In genomic region chr10:61897671-61898434, GRCh38 we compare ENCODE assay signal across 8 cellular contexts. TPM values are rescaled to one million over a fixed set of nuclear protein-coding genes. Genes with fewer than 3 reads are reported as not detected.
DNase-seq lines count a peak whose midpoint lies in the region; ATAC-seq lines count a peak whose summit lies in the region.

No MANE protein-coding gene starts in this region.

- H3K9me3 Mint-ChIP-seq in CD4-positive, alpha-beta memory T cell: peaks cover 0 to 5% (median 0%) of the 10 kb centered on the region in 8 donors
- H3K9me3 Mint-ChIP-seq in activated naive CD4-positive, alpha-beta T cell treated with anti-CD3 and anti-CD28 coated beads, Interleukin-2, amount 10 ng/mL, durations not matched to agents 7 days and 5 days: no peaks in the 10 kb centered on the region

- H3K27ac Mint-ChIP-seq in CD4-positive, alpha-beta memory T cell: peak overlapping the region in 5 of 7 donors; percentile 25 to 95 (median 79)
- peak overlapping the region; percentile 94 for H3K27ac Mint-ChIP-seq in activated naive CD4-positive, alpha-beta T cell treated with anti-CD3 and anti-CD28 coated beads, Interleukin-2, amount 10 ng/mL, durations not matched to agents 7 days and 5 days

- no peaks in the 10 kb centered on the region for H3K27me3 Mint-ChIP-seq in CD4-positive, alpha-beta memory T cell
- H3K27me3 Mint-ChIP-seq in activated naive CD4-positive, alpha-beta T cell treated with anti-CD3 and anti-CD28 coated beads, Interleukin-2, amount 10 ng/mL, durations not matched to agents 7 days and 5 days: no peaks in the 10 kb centered on the region

- H3K4me3 Mint-ChIP-seq in CD4-positive, alpha-beta memory T cell: peak overlapping the region; percentile 67 to 97 (median 80)
- H3K4me3 Mint-ChIP-seq in activated naive CD4-positive, alpha-beta T cell treated with anti-CD3 and anti-CD28 coated beads, Interleukin-2, amount 10 ng/mL, durations not matched to agents 7 days and 5 days: peak overlapping the region; percentile 81

- H3K4me3 ChIP-seq in CD4-positive, alpha-beta memory T cell (ENCODE audit: low read length in 2 of 2): peak overlapping the region; percentile 7 to 40
- peak overlapping the region; percentile 50 for H3K4me3 ChIP-seq in HUES64 (ENCODE audit: low read length)

- peak in 3 of 5 donors; percentile 9 to 40 (median 25) for DNase-seq in CD4-positive, alpha-beta memory T cell
- DNase-seq in activated naive CD4-positive, alpha-beta T cell treated with anti-CD3 and anti-CD28 coated beads, Interleukin-2, amount 10 ng/mL, durations not matched to agents 7 days and 5 days: peak; percentile 41
- DNase-seq in Right ventricle myocardium superior (peak; percentile 47), nucleus accumbens (lab: John Stamatoyannopoulos, UW) (peak in 38 of 56 donors; percentile 3 to 75 (median 40)), middle frontal gyrus (ENCODE audit: extremely low spot score, low spot score) (no peak)

- intact Hi-C loops in CD4-positive, alpha-beta memory T cell (cut with micrococcal nuclease): loop anchor here (1.0 to 10.0 kb wide), 3 partner anchors 140 to 527 kb away; no protein-coding TSS in a partner anchor
- intact Hi-C loops in Right ventricle myocardium superior (cut with DNase I): loop anchor here (2.0 to 5.0 kb wide), 2 partner anchors 139 to 349 kb away; no protein-coding TSS in a partner anchor

- peaks cover 18 to 46% (median 31%) of the 10 kb centered on the region in 4 donors for H3K4me1 Mint-ChIP-seq in CD4-positive, alpha-beta memory T cell
- peaks cover 35% of the 10 kb centered on the region for H3K4me1 Mint-ChIP-seq in activated naive CD4-positive, alpha-beta T cell treated with anti-CD3 and anti-CD28 coated beads, Interleukin-2, amount 10 ng/mL, durations not matched to agents 7 days and 5 days

- peaks cover 0 to 27% of the 10 kb centered on the region in 2 donors for H3K36me3 Mint-ChIP-seq in CD4-positive, alpha-beta memory T cell
- H3K36me3 Mint-ChIP-seq in activated naive CD4-positive, alpha-beta T cell treated with anti-CD3 and anti-CD28 coated beads, Interleukin-2, amount 10 ng/mL, durations not matched to agents 7 days and 5 days: peaks cover 6% of the 10 kb centered on the region

- no peaks in the 10 kb centered on the region for H3K27me3 ChIP-seq in CD4-positive, alpha-beta memory T cell (ENCODE audit: insufficient read depth, low read length)
- H3K27me3 ChIP-seq in HUES64 (ENCODE audit: insufficient read depth, low read length): peaks cover 53% of the 10 kb centered on the region

- no peaks in the 10 kb centered on the region for H3K9me3 ChIP-seq in CD4-positive, alpha-beta memory T cell (ENCODE audit: control insufficient read depth in 1 of 2, low read length in 2 of 2)
- no peaks in the 10 kb centered on the region for H3K9me3 ChIP-seq in HUES64 (ENCODE audit: insufficient read depth, low read depth, low read length)

- no peaks in the 10 kb centered on the region for H3K36me3 ChIP-seq in CD4-positive, alpha-beta memory T cell (ENCODE audit: insufficient read depth, low read length)
- H3K36me3 ChIP-seq in HUES64 (ENCODE audit: insufficient read depth, low read length): no peaks in the 10 kb centered on the region

- CTCF ChIA-PET in CD4-positive, alpha-beta memory T cell (lab: Charles Lee; ENCODE audit: partially characterized antibody): interaction anchor here (1.0 to 12.7 kb wide), 29 partner anchors 8 to 350 kb away, joined by 3 to 228 read pairs (median 6); no protein-coding TSS in a partner anchor
- CTCF ChIA-PET in activated naive CD4-positive, alpha-beta T cell treated with anti-CD3 and anti-CD28 coated beads, Interleukin-2, amount 10 ng/mL, durations not matched to agents 7 days and 5 days (lab: Charles Lee): interaction anchor here (0.6 to 3.3 kb wide), 14 partner anchors 41 to 540 kb away, joined by 3 to 28 read pairs (median 6); no protein-coding TSS in a partner anchor

- 19% methylated on average over 7 of the region's 10 CpGs for WGBS in HUES64

- H3K9ac ChIP-seq in HUES64 (ENCODE audit: low read depth, low read length): no peak overlapping the region

- peaks cover 31% of the 10 kb centered on the region for H3K4me1 ChIP-seq in CD4-positive, alpha-beta memory T cell (ENCODE audit: insufficient read depth, low read length)
- H3K4me1 ChIP-seq in HUES64 (ENCODE audit: insufficient read depth, low read length): peaks cover 37% of the 10 kb centered on the region

- ATAC-seq in Right ventricle myocardium superior (ENCODE audit: poor library complexity): peak; percentile 65
- no peak for ATAC-seq in HG02623 (IDR thresholded peaks at IDR 0.05; ENCODE audit: unreplicated experiment)
- no peak for ATAC-seq in GM21360 (IDR thresholded peaks at IDR 0.05; ENCODE audit: unreplicated experiment)

- H3K27ac ChIP-seq in CD4-positive, alpha-beta memory T cell (ENCODE audit: low read depth, low read length): no peak overlapping the region
- H3K27ac ChIP-seq in HUES64 (ENCODE audit: low read depth, low read length): no peak overlapping the region

- POLR2A ChIA-PET in CD4-positive, alpha-beta memory T cell (lab: Charles Lee; ENCODE audit: partially characterized antibody): interaction anchor here (0.5 to 8.4 kb wide), 18 partner anchors 30 to 476 kb away, joined by 3 to 251 read pairs (median 4); partner anchors contain the start of gene ZNF365

RNA-seq across cellular contexts. Expression of gene ARID5B, which starts 3.6 kb away (rescaled TPM):
- 10 to 100 TPM; 41.9 TPM for total RNA-seq in CD4-positive, alpha-beta memory T cell
- 10 to 100 TPM; 30.9 to 49.6 TPM for polyA plus RNA-seq in CD4-positive, alpha-beta memory T cell
- polyA plus RNA-seq in HUES64 (2013, experiment 1 of 2): 0.95 TPM
- 2.2 TPM for polyA plus RNA-seq in HUES64 (2013, experiment 2 of 2)
- 13.2 TPM for total RNA-seq in Right ventricle myocardium superior
